17 cellular contexts compared by ENCODE assay signal in genomic region chr7:7895754-7896153, GRCh38.
DNase-seq lines count a peak whose midpoint lies in the region; ATAC-seq and FAIRE-seq lines count a peak whose summit lies in the region.
"Had no signal": no experiment of that assay in that cellular context is flagged by ENCODE, and none has a peak within 500 bp of the region (broad histone marks: within the 10 kb centered on the region; RNA-seq: fewer than 3 reads in every experiment).

No MANE protein-coding gene starts in this region.

- H3K4me3 Mint-ChIP-seq in activated naive CD4-positive, alpha-beta T cell treated with anti-CD3 and anti-CD28 coated beads for 36 hours = no peak overlapping the region
- H3K4me3 Mint-ChIP-seq: stimulated activated naive CD8-positive, alpha-beta T cell treated with anti-CD3 and anti-CD28 coated beads, Interleukin-15, amount 100 ng/mL, for 72 hours had no signal

- FAIRE-seq in islet of Langerhans (lab: Jason Lieb, UNC) = peak; percentile 79
- FAIRE-seq: GM12878, K562 had no signal

- no peak for ATAC-seq in HG03280 (IDR thresholded peaks at IDR 0.05; ENCODE audit: unreplicated experiment)
- ATAC-seq: activated CD4-positive, CD25-positive, alpha-beta regulatory T cell treated with anti-CD3 and anti-CD28 coated beads, Interleukin-2, amount 50 U/mL, for 24 hours; GM12878; K562; stimulated activated naive CD8-positive, alpha-beta T cell treated with anti-CD3 and anti-CD28 coated beads, Interleukin-15, amount 100 ng/mL, for 72 hours had no signal

- intact Hi-C loops in activated naive CD4-positive, alpha-beta T cell treated with anti-CD3 and anti-CD28 coated beads for 36 hours (cut with micrococcal nuclease) = no loop called here

- no peaks in the 10 kb centered on the region for H3K27me3 Mint-ChIP-seq in activated naive CD4-positive, alpha-beta T cell treated with anti-CD3 and anti-CD28 coated beads for 36 hours (ENCODE audit: low read depth)
- H3K27me3 Mint-ChIP-seq: stimulated activated naive CD8-positive, alpha-beta T cell treated with anti-CD3 and anti-CD28 coated beads, Interleukin-15, amount 100 ng/mL, for 72 hours had no signal

- H3K4me1 Mint-ChIP-seq in activated naive CD4-positive, alpha-beta T cell treated with anti-CD3 and anti-CD28 coated beads for 36 hours (ENCODE audit: low read depth) = no peaks in the 10 kb centered on the region
- H3K4me1 Mint-ChIP-seq: stimulated activated naive CD8-positive, alpha-beta T cell treated with anti-CD3 and anti-CD28 coated beads, Interleukin-15, amount 100 ng/mL, for 72 hours had no signal

- H3K36me3 Mint-ChIP-seq in activated naive CD4-positive, alpha-beta T cell treated with anti-CD3 and anti-CD28 coated beads for 36 hours (ENCODE audit: low read depth) = peaks cover 5% of the 10 kb centered on the region

- no peak overlapping the region for H3K27ac Mint-ChIP-seq in activated naive CD4-positive, alpha-beta T cell treated with anti-CD3 and anti-CD28 coated beads for 36 hours
- H3K27ac Mint-ChIP-seq: stimulated activated naive CD8-positive, alpha-beta T cell treated with anti-CD3 and anti-CD28 coated beads, Interleukin-15, amount 100 ng/mL, for 72 hours had no signal

- peak; percentile 51 for DNase-seq in DMS 273 treated with DMSO at 0.1 percent for 48 hours (lab: John Stamatoyannopoulos, UW)
- DNase-seq in NCI-H1105 (lab: John Stamatoyannopoulos, UW) = peak; percentile 49
- DNase-seq in NCI-H345 treated with DMSO at 0.1 percent for 48 hours (lab: John Stamatoyannopoulos, UW; ENCODE audit: unreplicated experiment) = peak; percentile 30
- no peak for DNase-seq in activated naive CD4-positive, alpha-beta T cell (lab: John Stamatoyannopoulos, UW)
- no peak for DNase-seq in activated naive CD4-positive, alpha-beta T cell treated with anti-CD3 and anti-CD28 coated beads for 36 hours
- DNase-seq in NCI-H187 treated with DMSO at 0.1 percent for 48 hours (lab: John Stamatoyannopoulos, UW) = no peak
- DNase-seq: Caco-2; Peyer's patch; stimulated activated CD4-positive, alpha-beta T cell treated with anti-CD3 and anti-CD28 coated beads, Interleukin-1b, Interleukin-23, amount 100 ng/mL, for 48 hours; stimulated activated naive CD8-positive, alpha-beta T cell treated with anti-CD3 and anti-CD28 coated beads, Interleukin-15, amount 100 ng/mL, for 72 hours; T-helper 9 cell; upper lobe of left lung had no signal

- CTCF ChIA-PET in activated naive CD4-positive, alpha-beta T cell treated with anti-CD3 and anti-CD28 coated beads for 36 hours (lab: Charles Lee) = no interaction called here

- no peaks in the 10 kb centered on the region for H3K9me3 Mint-ChIP-seq in activated naive CD4-positive, alpha-beta T cell treated with anti-CD3 and anti-CD28 coated beads for 36 hours
- H3K9me3 Mint-ChIP-seq: stimulated activated naive CD8-positive, alpha-beta T cell treated with anti-CD3 and anti-CD28 coated beads, Interleukin-15, amount 100 ng/mL, for 72 hours had no signal

Comparison
In these comparisons a context has a peak if more than half of its experiments do, and no peak if none do; other contexts are left out.
1. DNase-seq: peak in DMS 273 treated with DMSO at 0.1 percent for 48 hours (single experiment), NCI-H1105 (single experiment) and NCI-H345 treated with DMSO at 0.1 percent for 48 hours (single experiment); none in activated naive CD4-positive, alpha-beta T cell (0 of 4), activated naive CD4-positive, alpha-beta T cell treated with anti-CD3 and anti-CD28 coated beads for 36 hours (single experiment) and NCI-H187 treated with DMSO at 0.1 percent for 48 hours (single experiment).